21 cellular contexts compared by ENCODE assay signal in genomic region chr2:64581018-64581417, GRCh38.
"Had no signal": no experiment of that assay in that cellular context is flagged by ENCODE, and none has a peak within 500 bp of the region (broad histone marks: within the 10 kb centered on the region; RNA-seq: fewer than 3 reads in every experiment).

No MANE protein-coding gene starts in this region.

- H3K9me3 ChIP-seq: colonic mucosa, gastrocnemius medialis, heart right ventricle, sigmoid colon, stomach had no signal

- H3K4me1 ChIP-seq: colonic mucosa, gastrocnemius medialis, heart right ventricle, sigmoid colon, stomach had no signal

- H3K4me3 Mint-ChIP-seq: mesothelial cell of epicardium, natural killer cell, neural crest cell had no signal

- DNase-seq: colonic mucosa; dermis blood vessel endothelial cell; effector CD8-positive, alpha-beta T cell; gastrocnemius medialis; heart right ventricle; hypothalamus; kidney glomerular epithelial cell; mammary epithelial cell; natural killer cell; posterior cingulate gyrus; sigmoid colon; stimulated activated CD4-positive, alpha-beta T cell treated with anti-CD3 and anti-CD28 coated beads, Interleukin-2, amount 100 ng/mL, for 24 hours; stimulated activated CD4-positive, alpha-beta T cell treated with anti-CD3 and anti-CD28 coated beads, Interleukin-4, amount 100 ng/mL, for 4 hours; stimulated activated naive CD4-positive, alpha-beta T cell; stomach; substantia nigra; trophoblast cell had no signal

- H3K27me3 ChIP-seq: colonic mucosa, gastrocnemius medialis, heart right ventricle, sigmoid colon, stomach had no signal

- H3K27ac Mint-ChIP-seq: mesothelial cell of epicardium, natural killer cell had no signal

- H3K4me3 ChIP-seq: colonic mucosa, gastrocnemius medialis, heart right ventricle, sigmoid colon, skin epidermis, stomach had no signal

- ATAC-seq: esophagus mucosa, gastrocnemius medialis, heart right ventricle, natural killer cell had no signal

- H3K9me3 Mint-ChIP-seq: mesothelial cell of epicardium, natural killer cell, neural crest cell had no signal

- H3K4me1 Mint-ChIP-seq: mesothelial cell of epicardium, neural crest cell had no signal

- H3K36me3 ChIP-seq: colonic mucosa had no signal

- H3K27ac ChIP-seq: colonic mucosa, gastrocnemius medialis, heart right ventricle, sigmoid colon, skin epidermis, stomach had no signal
